13 cellular contexts compared by ENCODE assay signal in the genomic region with DNA sequence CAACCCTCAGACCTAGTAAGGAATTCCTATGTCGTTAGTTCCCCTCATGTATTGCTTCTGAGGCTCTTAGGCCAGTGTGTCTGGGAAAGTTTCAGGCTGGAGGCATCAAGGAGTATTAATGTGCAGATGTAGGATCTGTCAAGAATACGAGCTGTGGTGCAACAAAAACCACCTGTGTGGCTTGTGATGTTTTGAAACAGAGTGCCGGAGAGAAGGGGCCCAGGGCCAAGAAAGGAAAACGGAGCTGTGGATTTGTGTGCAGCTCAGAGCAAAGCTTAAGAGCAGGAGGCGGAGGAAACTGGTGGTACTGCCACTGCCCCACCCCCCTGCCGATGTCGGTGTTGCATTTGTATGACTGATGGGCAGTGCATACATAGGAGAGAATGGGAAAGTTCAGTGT.
"Had no signal": no experiment of that assay in that cellular context is flagged by ENCODE, and none has a peak within 500 bp of the region (broad histone marks: within the 10 kb centered on the region; RNA-seq: fewer than 3 reads in every experiment).

No MANE protein-coding gene starts in this region.

- H3K4me3 ChIP-seq: breast epithelium, smooth muscle cell, stomach, testis had no signal

- H3K36me3 Mint-ChIP-seq: immature natural killer cell, memory B cell had no signal

- H3K36me3 ChIP-seq: ascending aorta, breast epithelium, stomach had no signal

- H3K27me3 Mint-ChIP-seq: activated T-helper 17 cell treated with anti-CD3 and anti-CD28 coated beads, Interleukin-2, amount 50 U/mL, for 72 hours; memory B cell; naive thymus-derived CD8-positive, alpha-beta T cell had no signal

- H3K9me3 Mint-ChIP-seq: activated T-helper 17 cell treated with anti-CD3 and anti-CD28 coated beads, Interleukin-2, amount 50 U/mL, for 72 hours; memory B cell had no signal

- ATAC-seq: activated T-helper 17 cell treated with anti-CD3 and anti-CD28 coated beads, Interleukin-2, amount 50 U/mL, for 72 hours; naive thymus-derived CD8-positive, alpha-beta T cell had no signal

- H3K27ac Mint-ChIP-seq: activated T-helper 17 cell treated with anti-CD3 and anti-CD28 coated beads, Interleukin-2, amount 50 U/mL, for 72 hours; immature natural killer cell; memory B cell had no signal

- DNase-seq: activated CD4-positive, alpha-beta T cell treated with anti-CD3 and anti-CD28 coated beads, Interleukin-2, amount 50 U/mL, for 48 hours; activated naive CD4-positive, alpha-beta T cell treated with Interleukin-2 at 50 U/mL for 16 hours; immature natural killer cell; naive thymus-derived CD8-positive, alpha-beta T cell; stomach had no signal

- H3K9me3 ChIP-seq: ascending aorta, SK-N-SH, stomach, testis had no signal

- H3K4me1 Mint-ChIP-seq: activated T-helper 17 cell treated with anti-CD3 and anti-CD28 coated beads, Interleukin-2, amount 50 U/mL, for 72 hours; immature natural killer cell; naive thymus-derived CD8-positive, alpha-beta T cell had no signal

- H3K27ac ChIP-seq: ascending aorta, breast epithelium, epithelial cell of prostate, testis had no signal

- H3K27me3 ChIP-seq: ascending aorta, breast epithelium, stomach, testis had no signal

- H3K4me3 Mint-ChIP-seq: activated T-helper 17 cell treated with anti-CD3 and anti-CD28 coated beads, Interleukin-2, amount 50 U/mL, for 72 hours; immature natural killer cell; memory B cell; naive thymus-derived CD8-positive, alpha-beta T cell had no signal

- H3K4me1 ChIP-seq: breast epithelium, testis had no signal
